8 cellular contexts compared by ENCODE assay signal in genomic region chr12:100827901-100828520, GRCh38. TPM values are rescaled to one million over a fixed set of nuclear protein-coding genes. Genes with fewer than 3 reads are reported as not detected.
DNase-seq lines count a peak whose midpoint lies in the region; ATAC-seq, FAIRE-seq and TF ChIP-seq lines count a peak whose summit lies in the region.

No MANE protein-coding gene starts in this region.

- no peak overlapping the region for H3K18ac ChIP-seq in IMR-90 (ENCODE audit: low read depth, low read length)

- no peaks in the 10 kb centered on the region for H3K9me1 ChIP-seq in IMR-90 (ENCODE audit: insufficient read depth, low read length)

- no peak overlapping the region for H3K14ac ChIP-seq in IMR-90 (replicated peaks; ENCODE audit: low read depth, low read length)

- H2AK5ac ChIP-seq in IMR-90 (ENCODE audit: low read depth, low read length) = no peak overlapping the region

- no peak overlapping the region for H3K23ac ChIP-seq in IMR-90 (ENCODE audit: low read depth, low read length)

- peak; percentile 88 for TF ChIP-seq RAD21 in IMR-90 (IDR thresholded peaks at IDR 0.05; ENCODE audit: low read length)

- POLR2A ChIA-PET in IMR-90 (lab: Charles Lee; ENCODE audit: unreplicated experiment) = no interaction called here

- no peak for TF ChIP-seq POLR2A in IMR-90 (IDR thresholded peaks at IDR 0.05; ENCODE audit: low read depth, low read length)

- H3K79me1 ChIP-seq in IMR-90 (ENCODE audit: low read depth in 1 of 2, low read length in 2 of 2) = peaks cover 0 to 2% of the 10 kb centered on the region in 2 experiments; a peak in 1 of 4 replicates

- ATAC-seq in IMR-90 (ENCODE audit: low read depth) = peak; percentile 38; the same call in 1 of the 2 replicates
- ATAC-seq in GM21360 (IDR thresholded peaks at IDR 0.05; ENCODE audit: unreplicated experiment) = no peak
- ATAC-seq in GM19023 (IDR thresholded peaks at IDR 0.05; ENCODE audit: unreplicated experiment) = no peak

- H4K5ac ChIP-seq in IMR-90 (ENCODE audit: low read depth, low read length) = no peak overlapping the region

- H3K56ac ChIP-seq in IMR-90 (ENCODE audit: extremely low read depth, insufficient read depth, low read length) = no peak overlapping the region

- H3K9ac ChIP-seq in IMR-90 (ENCODE audit: low read depth, low read length) = no peak overlapping the region

- H4K20me1 ChIP-seq in IMR-90 (ENCODE audit: insufficient read depth, low read length) = peaks cover 7% of the 10 kb centered on the region; the same call in 1 of the 2 replicates

- H4K8ac ChIP-seq in IMR-90 (ENCODE audit: low read depth in 2 of 2, low read length in 2 of 2) = no peak overlapping the region

- peak; percentile 22 to 60 for DNase-seq in NCI-H524 (lab: John Stamatoyannopoulos, UW)
- DNase-seq in NCI-H524 treated with DMSO at 0.1 percent for 48 hours (lab: John Stamatoyannopoulos, UW) = no peak
- peak; percentile 54 for DNase-seq in IMR-90
- peak; percentile 49 for DNase-seq in RPMI8226
- DNase-seq in foreskin melanocyte = peak; percentile 25
- peak; percentile 21 for DNase-seq in urothelium cell line (ENCODE audit: low spot score)

- intact Hi-C loops in IMR-90 (cut with micrococcal nuclease) = loop anchor here (5.0 to 10.0 kb wide), 4 partner anchors 159 to 497 kb away; partner anchors contain the start of gene UTP20

- CTCF ChIA-PET in IMR-90 (lab: Yijun Ruan, JAX) = interaction anchor here (1.0 kb wide), 1 partner anchor 10 kb away, joined by 3 read pairs; no protein-coding TSS in a partner anchor

- no peaks in the 10 kb centered on the region for H3K36me3 ChIP-seq in IMR-90 (ENCODE audit: control insufficient read depth, insufficient read depth, low read length)

- dilution Hi-C loops in IMR-90 (cut with HindIII; ENCODE audit: low sequenced_read_pairs, unreplicated experiment) = no loop called here

- H3K27me3 ChIP-seq in IMR-90 (ENCODE audit: control insufficient read depth, insufficient read depth, low read length) = no peaks in the 10 kb centered on the region

- no peak overlapping the region for H2AK9ac ChIP-seq in IMR-90 (replicated peaks; ENCODE audit: low read depth, low read length, poor library complexity)

- no peak overlapping the region for H4K91ac ChIP-seq in IMR-90 (ENCODE audit: insufficient read depth, low read depth, low read length)

- peak; percentile 78 for TF ChIP-seq CTCF in IMR-90 (conservative IDR thresholded peaks at IDR 0.05; ENCODE audit: low read depth, low read length)

- no CpG with 5 or more reads among the region's 4 CpGs for WGBS in IMR-90 (ENCODE audit: extremely low coverage in 2 of 2, insufficient read length in 1 of 2), 2 experiments

- H3K4ac ChIP-seq in IMR-90 (ENCODE audit: low read depth, low read length) = no peak overlapping the region

- FAIRE-seq in urothelium cell line (lab: Jason Lieb, UNC) = no peak

- H3K9me3 ChIP-seq in IMR-90 (ENCODE audit: control insufficient read depth, insufficient read depth, low read length) = no peaks in the 10 kb centered on the region

- H3K4me1 ChIP-seq in IMR-90 (ENCODE audit: control insufficient read depth, insufficient read depth, low read length) = no peaks in the 10 kb centered on the region

- no peak overlapping the region for H2BK120ac ChIP-seq in IMR-90 (ENCODE audit: low read depth, low read length)

- no peak overlapping the region for H3K4me2 ChIP-seq in IMR-90 (ENCODE audit: low read depth, low read length)

- in situ Hi-C loops in IMR-90 (cut with MboI; ENCODE audit: low sequenced_read_pairs) = no loop called here

- no peak overlapping the region for H2AFZ ChIP-seq in IMR-90 (replicated peaks; ENCODE audit: low read length, poor library complexity)

- no peak overlapping the region for H2BK15ac ChIP-seq in IMR-90 (ENCODE audit: low read depth, low read length)

- H3K27ac ChIP-seq in IMR-90 (ENCODE audit: insufficient read depth, low read length) = no peak overlapping the region

- no TSS peak for BruUV-seq in IMR-90 (replicated peaks; lab: Mats Ljungman, UMichigan)

- no peak overlapping the region for H3K4me3 ChIP-seq in IMR-90 (ENCODE audit: insufficient read depth, low read depth, low read length)

- H2BK20ac ChIP-seq in IMR-90 (ENCODE audit: low read depth, low read length) = no peak overlapping the region

- H2BK5ac ChIP-seq in IMR-90 (ENCODE audit: low read depth, low read length, poor library complexity, severe bottlenecking) = no peak overlapping the region

TF ChIP-seq in IMR-90, 13 proteins besides CTCF, POLR2A, EP300 and RAD21:
- TF ChIP-seq RFX5 (IDR thresholded peaks at IDR 0.05; ENCODE audit: low read depth, low read length) (no peak), FOS (IDR thresholded peaks at IDR 0.05; ENCODE audit: low read depth, low read length) (no peak), CHD1 (IDR thresholded peaks at IDR 0.05; ENCODE audit: low read depth, low read length) (no peak), CEBPB (IDR thresholded peaks at IDR 0.05; ENCODE audit: low read depth, low read length) (no peak), USF2 (IDR thresholded peaks at IDR 0.05; ENCODE audit: low read depth, low read length) (no peak), SMC3 (IDR thresholded peaks at IDR 0.05; ENCODE audit: low read depth, low read length) (peak; percentile 65), MXI1 (IDR thresholded peaks at IDR 0.05; ENCODE audit: borderline replicate concordance, low read depth, low read length) (no peak)

RNA-seq across cellular contexts. Expression of gene ANO4, which starts 33.4 kb away (rescaled TPM):
- 7.2 and 10.2 TPM in 2 replicates for total RNA-seq in IMR-90 (2012; rRNA removed)
- polyA plus RNA-seq in IMR-90 (2012; rRNA removed) = 3.2 and 4.7 TPM in 2 replicates
- 1.4 and 1.9 TPM in 2 replicates for polyA plus RNA-seq in IMR-90 (2012; cell fraction: cytosol; rRNA removed)
- 1.1 and 6.1 TPM in 2 replicates for polyA plus RNA-seq in IMR-90 (2012; cell fraction: nucleus; rRNA removed; ENCODE audit: low replicate concordance)
